In genomic region chr3:47140973-47141461, GRCh38 we compare ENCODE assay signal across 8 cellular contexts. TPM values are rescaled to one million over a fixed set of nuclear protein-coding genes. Genes with fewer than 3 reads are reported as not detected.
DNase-seq lines count a peak whose midpoint lies in the region; ATAC-seq, FAIRE-seq and TF ChIP-seq lines count a peak whose summit lies in the region.
"Not testable (repeated sequence)": the region's sequence is repeated elsewhere in the genome, so short reads cannot be mapped to it uniquely, and the experiment has no call there.

No MANE protein-coding gene starts in this region.

- not testable (repeated sequence) for H3K9me3 ChIP-seq in Loucy (ENCODE audit: insufficient read depth, low read depth, low read length); small intestine (ENCODE audit: control insufficient read depth, low read depth)

- H3K4me1 ChIP-seq in Loucy (ENCODE audit: insufficient read depth, low read length, poor library complexity, severe bottlenecking): peaks cover 20% of the 10 kb centered on the region
- not testable (repeated sequence) for H3K4me1 ChIP-seq in small intestine (ENCODE audit: control insufficient read depth in 2 of 2, insufficient read depth in 1 of 2, low read depth in 1 of 2, low read length in 1 of 2)

- ATAC-seq in GM21825 (IDR thresholded peaks at IDR 0.05; ENCODE audit: unreplicated experiment) (peak; percentile 94), HG03103 (IDR thresholded peaks at IDR 0.05; ENCODE audit: low read depth, unreplicated experiment) (peak; percentile 78)

- WGBS in small intestine, 3 donors: 22 to 69% (median 35%) methylated on average over 3 of the region's 3 CpGs

- H3K27ac ChIP-seq in small intestine (ENCODE audit: low read depth in 1 of 2, low read length in 1 of 2): not testable (repeated sequence)

- H4K20me1 ChIP-seq in Loucy (ENCODE audit: insufficient read depth, low read length, poor library complexity, severe bottlenecking): peaks cover 83% of the 10 kb centered on the region

- DNase-seq in GM19239 (ENCODE audit: insufficient read length, low spot score): peak; percentile 62
- peak; percentile 32 for DNase-seq in activated T-cell treated with anti-CD3 and anti-CD28 coated beads, Interleukin-2, amount 50 U/mL, for 1 hour
- DNase-seq in glomerular visceral epithelial cell (ENCODE audit: extremely low spot score): peak; percentile 58
- peak; percentile 86 for DNase-seq in small intestine

- H3F3A ChIP-seq in Loucy (ENCODE audit: low read depth): not testable (repeated sequence)

- not testable (repeated sequence) for H3K27me3 ChIP-seq in Loucy (ENCODE audit: insufficient read depth, low read length, poor library complexity, severe bottlenecking); small intestine (ENCODE audit: control insufficient read depth in 2 of 2, insufficient read depth in 2 of 2, low read length in 2 of 2)

- not testable (repeated sequence) for H2AFZ ChIP-seq in Loucy (ENCODE audit: low read length)

- peak overlapping the region; percentile 14; the same call in 1 of the 2 replicates for H3K4me3 ChIP-seq in GM08714 (ENCODE audit: low read length)
- H3K4me3 ChIP-seq in Loucy (ENCODE audit: low read length, poor library complexity, severe bottlenecking); small intestine (ENCODE audit: low read depth in 1 of 2, low read length in 2 of 2): not testable (repeated sequence)

- H3K36me3 ChIP-seq in Loucy (ENCODE audit: insufficient read depth, low read length); small intestine (ENCODE audit: control insufficient read depth in 2 of 2, insufficient read depth in 2 of 2, low read length in 2 of 2): not testable (repeated sequence)

- H3K79me2 ChIP-seq in Loucy (ENCODE audit: insufficient read depth, low read length): peaks cover 99% of the 10 kb centered on the region

- not testable (repeated sequence) for TF ChIP-seq CTCF in Loucy (conservative IDR thresholded peaks at IDR 0.05; ENCODE audit: low read length)

- not testable (repeated sequence) for H3K9me2 ChIP-seq in Loucy (replicated peaks; ENCODE audit: low read depth, low read length)

- peak overlapping the region; percentile 24 for H3K4me2 ChIP-seq in Loucy (ENCODE audit: low read depth, low read length, poor library complexity, severe bottlenecking)

- peak; percentile 89 for FAIRE-seq in GM19239 (lab: Jason Lieb, UNC)
- not testable (repeated sequence) for FAIRE-seq in small intestine (lab: Jason Lieb, UNC)

- H3K9ac ChIP-seq in Loucy (ENCODE audit: low read depth, low read length, poor library complexity, severe bottlenecking): not testable (repeated sequence)

RNA-seq across cellular contexts. Expression of gene SETD2, which starts 22.9 kb away (rescaled TPM):
- 10 to 100 TPM; 15.9 to 20.8 (median 16.6) TPM for polyA plus RNA-seq in small intestine

Comparison
In these comparisons a context has a peak if more than half of its experiments do, and no peak if none do; other contexts are left out.
1. DNase-seq: peak in every context shown above with its lines; median percentile 86 in small intestine; 62 in GM19239; 58 in glomerular visceral epithelial cell; 32 in activated T-cell treated with anti-CD3 and anti-CD28 coated beads, Interleukin-2, amount 50 U/mL, for 1 hour.